ENCODE assay signal across 23 cellular contexts in genomic region chr6:147234685-147235084, GRCh38.
"Had no signal": no experiment of that assay in that cellular context is flagged by ENCODE, and none has a peak within 500 bp of the region (broad histone marks: within the 10 kb centered on the region; RNA-seq: fewer than 3 reads in every experiment).

No MANE protein-coding gene starts in this region.

- H3K27ac ChIP-seq: coronary artery, dorsolateral prefrontal cortex, esophagus muscularis mucosa, foreskin keratinocyte, gastroesophageal sphincter, heart left ventricle, hepatocyte, left lung, lower lobe of right lung had no signal

- FAIRE-seq: endothelial cell of umbilical vein had no signal

- H3K4me3 ChIP-seq: coronary artery, esophagus muscularis mucosa, gastroesophageal sphincter, heart left ventricle, hepatocyte, left lung, lower lobe of right lung, mucosa of descending colon had no signal

- H3K36me3 ChIP-seq: lower lobe of right lung had no signal

- ATAC-seq: foreskin keratinocyte, gastroesophageal sphincter, heart left ventricle, left cardiac atrium, left lung, left ventricle myocardium superior, lower lobe of right lung, mucosa of descending colon had no signal

- DNase-seq: dermis blood vessel endothelial cell; dorsolateral prefrontal cortex; effector CD4-positive, alpha-beta T cell; effector memory CD4-positive, alpha-beta T cell; foreskin keratinocyte; heart left ventricle; hypothalamus; immature natural killer cell; islet precursor cell; kidney; kidney glomerular epithelial cell; left cardiac atrium; left lung; left ventricle myocardium superior; lower lobe of right lung; mesenchymal stem cell; mucosa of descending colon; naive B cell had no signal

- H2AFZ ChIP-seq: hepatocyte had no signal

- H3K9me3 ChIP-seq: esophagus muscularis mucosa, gastroesophageal sphincter, heart left ventricle, left lung, lower lobe of right lung, mucosa of descending colon had no signal

- H3K4me1 ChIP-seq: esophagus muscularis mucosa, gastroesophageal sphincter, heart left ventricle, left lung, lower lobe of right lung had no signal

- H3K27me3 ChIP-seq: dorsolateral prefrontal cortex, esophagus muscularis mucosa, foreskin keratinocyte, gastroesophageal sphincter, heart left ventricle, hepatocyte, left lung had no signal

- H3K4me2 ChIP-seq: hepatocyte had no signal
